In genomic region chr12:102163383-102163782, GRCh38 we compare ENCODE assay signal across 10 cellular contexts. TPM values are rescaled to one million over a fixed set of nuclear protein-coding genes. Genes with fewer than 3 reads are reported as not detected.
"Had no signal": no experiment of that assay in that cellular context is flagged by ENCODE, and none has a peak within 500 bp of the region (broad histone marks: within the 10 kb centered on the region; RNA-seq: fewer than 3 reads in every experiment).

No MANE protein-coding gene starts in this region.

- H3K27ac ChIP-seq: HL-60 had no signal

- FAIRE-seq: HepG2, HTR-8/SVneo, K562 had no signal

- H3K4me3 ChIP-seq: K562 had no signal

- DNase-seq: IMR-90, KBM-7, KG1 had no signal

RNA-seq across cellular contexts. Expression of gene PMCH, which starts 34.2 kb away (rescaled TPM):
- total RNA-seq: HepG2, HT-29, HT1080, IMR-90, K562 had no signal
- polyA plus RNA-seq: HepG2, IgD-negative memory B cell, IMR-90 had no signal
